1 cellular context compared by ENCODE assay signal in genomic region chr6:125791151-125791819, GRCh38.
TF ChIP-seq lines count a peak whose summit lies in the region.

No MANE protein-coding gene starts in this region.

TF ChIP-seq in HEK293, 187 proteins besides CTCF, POLR2A, EP300 and RAD21 (continued from another document):
- TF ChIP-seq PRDM2 (tag by site-specific recombination; IDR thresholded peaks at IDR 0.05; ENCODE audit: borderline replicate concordance) (no peak), ZNF274 (IDR thresholded peaks at IDR 0.05; ENCODE audit: low read length) (no peak), ZNF274 (tag by site-specific recombination; IDR thresholded peaks at IDR 0.05; ENCODE audit: borderline replicate concordance) (no peak), ZIC2 (tag by site-specific recombination; IDR thresholded peaks at IDR 0.05) (peak; percentile 64), ZNF311 (tag by site-specific recombination; IDR thresholded peaks at IDR 0.05; ENCODE audit: borderline replicate concordance) (no peak), ZNF449 (tag by site-specific recombination; IDR thresholded peaks at IDR 0.05) (no peak), SALL2 (tag by site-specific recombination; IDR thresholded peaks at IDR 0.05; ENCODE audit: borderline replicate concordance) (no peak), BCL6B (tag by site-specific recombination; IDR thresholded peaks at IDR 0.05) (no peak), ZNF585B (tag by site-specific recombination; IDR thresholded peaks at IDR 0.05) (no peak), ZNF555 (tag by site-specific recombination; conservative IDR thresholded peaks at IDR 0.05) (no peak), ZNF121 (tag by site-specific recombination; IDR thresholded peaks at IDR 0.05) (no peak), ZNF561 (tag by site-specific recombination; IDR thresholded peaks at IDR 0.05; ENCODE audit: borderline replicate concordance) (0 out of 2 replicates have a peak, but pooled peaks have one; percentile 1), ZBTB7A (tag by site-specific recombination; IDR thresholded peaks at IDR 0.05; ENCODE audit: low read depth) (0 out of 2 replicates have a peak, but pooled peaks have one; percentile 12), ZNF404 (tag by site-specific recombination; IDR thresholded peaks at IDR 0.05) (no peak), GLI4 (tag by site-specific recombination; IDR thresholded peaks at IDR 0.05) (no peak), ZNF146 (tag by site-specific recombination; IDR thresholded peaks at IDR 0.05) (no peak), REPIN1 (tag by site-specific recombination; IDR thresholded peaks at IDR 0.05; ENCODE audit: low read depth) (no peak), ZNF600 (tag by site-specific recombination; IDR thresholded peaks at IDR 0.05) (peak; percentile 46; the same call in 1 of the 2 replicates), OSR2 (tag by site-specific recombination; IDR thresholded peaks at IDR 0.05) (no peak), SCRT2 (tag by site-specific recombination; IDR thresholded peaks at IDR 0.05) (peak; percentile 72), ZNF707 (tag by site-specific recombination; IDR thresholded peaks at IDR 0.05) (no peak), KLF7 (tag by site-specific recombination; IDR thresholded peaks at IDR 0.05; ENCODE audit: borderline replicate concordance) (no peak), ZNF416 (tag by site-specific recombination; IDR thresholded peaks at IDR 0.05) (no peak)
